Comparison of ENCODE assay signal across 19 cellular contexts in genomic region chr7:36763084-36763807, GRCh38. TPM values are rescaled to one million over a fixed set of nuclear protein-coding genes. Genes with fewer than 3 reads are reported as not detected.
A peak's percentile ranks its signal among the peaks of the same experiment; 100 is the strongest.
DNase-seq lines count a peak whose midpoint lies in the region; ATAC-seq, FAIRE-seq and TF ChIP-seq lines count a peak whose summit lies in the region.
"Had no signal": no experiment of that assay in that cellular context is flagged by ENCODE, and none has a peak within 500 bp of the region (broad histone marks: within the 10 kb centered on the region; RNA-seq: fewer than 3 reads in every experiment).

No MANE protein-coding gene starts in this region.

- H3K4me2 ChIP-seq in A549 (no peak overlapping the region), GM23248 (ENCODE audit: unreplicated experiment) (no peak overlapping the region)

- H3K36me3 ChIP-seq in GM23248 (ENCODE audit: low read depth) = no peaks in the 10 kb centered on the region
- H3K36me3 ChIP-seq: suprapubic skin had no signal

- peaks cover 5% of the 10 kb centered on the region for H3K27me3 Mint-ChIP-seq in T-helper 17 cell
- H3K27me3 Mint-ChIP-seq in activated CD8-positive, alpha-beta T cell treated with anti-CD3 and anti-CD28 coated beads for 36 hours = no peaks in the 10 kb centered on the region
- H3K27me3 Mint-ChIP-seq: activated naive CD8-positive, alpha-beta T cell; activated T-cell treated with anti-CD3 and anti-CD28 coated beads, Interleukin-2, amount 50 U/mL, for 24 hours had no signal

- H3K4me3 ChIP-seq in A549 (no peak overlapping the region), GM23248 (no peak overlapping the region)
- H3K4me3 ChIP-seq: lung, suprapubic skin had no signal

- in situ Hi-C loops in GM23248 (cut with MboI) = no loop called here

- H3F3A ChIP-seq in GM23248 (ENCODE audit: insufficient read depth) = no peaks in the 10 kb centered on the region

- CTCF ChIA-PET in A549 (lab: Yijun Ruan, JAX) = interaction anchor here (1.1 to 1.4 kb wide), 3 partner anchors 10 to 435 kb away, joined by 3 read pairs; no protein-coding TSS in a partner anchor
- CTCF ChIA-PET in activated CD8-positive, alpha-beta T cell treated with anti-CD3 and anti-CD28 coated beads for 36 hours (lab: Charles Lee) = interaction anchor here (1.1 to 1.2 kb wide), 2 partner anchors 9 to 92 kb away, joined by 3 to 4 read pairs; no protein-coding TSS in a partner anchor

- no peak overlapping the region for H3K4me3 Mint-ChIP-seq in T-helper 17 cell
- H3K4me3 Mint-ChIP-seq in activated CD8-positive, alpha-beta T cell treated with anti-CD3 and anti-CD28 coated beads for 36 hours = no peak overlapping the region
- H3K4me3 Mint-ChIP-seq: activated naive CD8-positive, alpha-beta T cell; activated T-cell treated with anti-CD3 and anti-CD28 coated beads, Interleukin-2, amount 50 U/mL, for 24 hours had no signal

- DNase-seq in A549 (ENCODE audit: low read depth in 1 of 2, low spot score in 1 of 2) = peak in 1 of 2 experiments; percentile 18
- peak; percentile 18 for DNase-seq in GM23248
- no peak for DNase-seq in T-helper 17 cell
- DNase-seq in islet precursor cell = peak; percentile 80
- DNase-seq in activated CD8-positive, alpha-beta T cell treated with anti-CD3 and anti-CD28 coated beads for 36 hours = no peak
- DNase-seq in NK-92 (lab: John Stamatoyannopoulos, UW; ENCODE audit: unreplicated experiment) = no peak
- DNase-seq in DMS153 (lab: John Stamatoyannopoulos, UW) = no peak
- DNase-seq in UCSD-AML1 (lab: John Stamatoyannopoulos, UW; ENCODE audit: unreplicated experiment) = no peak
- DNase-seq: activated T-cell treated with anti-CD3 and anti-CD28 coated beads, Interleukin-2, amount 50 U/mL, for 24 hours; effector CD8-positive, alpha-beta T cell; GOT3; NCI-H1092; right cardiac atrium; stimulated activated CD4-positive, alpha-beta T cell treated with anti-CD3 and anti-CD28 coated beads, Interleukin-2, amount 100 ng/mL, for 48 hours had no signal

- H3K27ac ChIP-seq in A549 (peak overlapping the region in 1 of 2 experiments; percentile 66; a peak in 3 of 6 replicates), GM23248 (no peak overlapping the region)
- H3K27ac ChIP-seq: suprapubic skin had no signal

- peak overlapping the region; percentile 54 for H3K27ac Mint-ChIP-seq in T-helper 17 cell
- H3K27ac Mint-ChIP-seq in activated CD8-positive, alpha-beta T cell treated with anti-CD3 and anti-CD28 coated beads for 36 hours = no peak overlapping the region
- H3K27ac Mint-ChIP-seq: activated naive CD8-positive, alpha-beta T cell; activated T-cell treated with anti-CD3 and anti-CD28 coated beads, Interleukin-2, amount 50 U/mL, for 24 hours had no signal

- TF ChIP-seq CTCF in A549 (IDR thresholded peaks at IDR 0.05) = no peak
- TF ChIP-seq CTCF in activated CD8-positive, alpha-beta T cell treated with anti-CD3 and anti-CD28 coated beads for 36 hours (IDR thresholded peaks at IDR 0.05) = no peak

- no peak for TF ChIP-seq RAD21 in A549 (conservative IDR thresholded peaks at IDR 0.05 in 1 of 2, IDR thresholded peaks at IDR 0.05 in 1 of 2)

- TF ChIP-seq EP300 in A549 (IDR thresholded peaks at IDR 0.05) = no peak

- no peak for TF ChIP-seq POLR2A in A549 (IDR thresholded peaks at IDR 0.05; ENCODE audit: low read length)

- POLR2A ChIA-PET in A549 (lab: Yijun Ruan, JAX) = no interaction called here
- POLR2A ChIA-PET in activated CD8-positive, alpha-beta T cell treated with anti-CD3 and anti-CD28 coated beads for 36 hours (lab: Charles Lee) = interaction anchor here (1.0 to 1.3 kb wide), 2 partner anchors 19 to 22 kb away, joined by 3 read pairs; no protein-coding TSS in a partner anchor

- no peak overlapping the region for H2AFZ ChIP-seq in GM23248

- 86% methylated on average over 11 of the region's 11 CpGs for WGBS in A549 (ENCODE audit: missing lambda C conversion rate)
- 58 to 63% methylated on average over 11 of the region's 11 CpGs for WGBS in GM23248 (ENCODE audit: low coverage in 1 of 2, low lambda C conversion rate in 2 of 2, missing lambda C conversion rate in 2 of 2), 2 experiments

- no peaks in the 10 kb centered on the region for H3K9me3 Mint-ChIP-seq in activated CD8-positive, alpha-beta T cell treated with anti-CD3 and anti-CD28 coated beads for 36 hours
- H3K9me3 Mint-ChIP-seq: activated T-cell treated with anti-CD3 and anti-CD28 coated beads, Interleukin-2, amount 50 U/mL, for 24 hours had no signal

- H3K4me1 ChIP-seq in A549 (0 out of 3 replicates have a peak, but pooled peaks cover 8% of the 10 kb centered on the region), GM23248 (ENCODE audit: insufficient read depth) (no peaks in the 10 kb centered on the region)
- H3K4me1 ChIP-seq: suprapubic skin had no signal

- no peaks in the 10 kb centered on the region for H3K79me2 ChIP-seq in GM23248 (ENCODE audit: insufficient read depth)

- no peak for ATAC-seq in A549
- no peak for ATAC-seq in T-helper 17 cell
- no peak for ATAC-seq in activated CD8-positive, alpha-beta T cell treated with anti-CD3 and anti-CD28 coated beads for 36 hours
- ATAC-seq: right cardiac atrium had no signal

- H3K9ac ChIP-seq in GM23248 = no peak overlapping the region

- H3K9me3 ChIP-seq in A549 = no peaks in the 10 kb centered on the region
- no peaks in the 10 kb centered on the region for H3K9me3 ChIP-seq in GM23248 (ENCODE audit: low read depth)
- H3K9me3 ChIP-seq in T-helper 17 cell (ENCODE audit: control insufficient read depth, low read length, poor library complexity, severe bottlenecking) = no peaks in the 10 kb centered on the region
- H3K9me3 ChIP-seq: suprapubic skin had no signal

- H4K20me1 ChIP-seq in GM23248 (ENCODE audit: insufficient read depth) = no peaks in the 10 kb centered on the region

- H3K4me1 Mint-ChIP-seq in T-helper 17 cell = peaks cover 2% of the 10 kb centered on the region
- H3K4me1 Mint-ChIP-seq in activated CD8-positive, alpha-beta T cell treated with anti-CD3 and anti-CD28 coated beads for 36 hours (ENCODE audit: low read depth) = peaks cover 34% of the 10 kb centered on the region

- H3K36me3 Mint-ChIP-seq in T-helper 17 cell (ENCODE audit: low read depth) = no peaks in the 10 kb centered on the region
- H3K36me3 Mint-ChIP-seq in activated CD8-positive, alpha-beta T cell treated with anti-CD3 and anti-CD28 coated beads for 36 hours (ENCODE audit: low read depth) = no peaks in the 10 kb centered on the region
- H3K36me3 Mint-ChIP-seq: activated naive CD8-positive, alpha-beta T cell had no signal

- no peaks in the 10 kb centered on the region for H3K9me2 ChIP-seq in GM23248 (ENCODE audit: insufficient read depth)

- FAIRE-seq in A549 (lab: Jason Lieb, UNC) = no peak

- H3K27me3 ChIP-seq in GM23248 (replicated peaks; ENCODE audit: insufficient read depth) = no peaks in the 10 kb centered on the region
- H3K27me3 ChIP-seq: suprapubic skin had no signal

- intact Hi-C loops in activated CD8-positive, alpha-beta T cell treated with anti-CD3 and anti-CD28 coated beads for 36 hours (cut with micrococcal nuclease) = no loop called here

TF ChIP-seq in A549, 52 proteins besides CTCF, POLR2A, EP300 and RAD21 (continues in another document):
- TF ChIP-seq SREBF2 (IDR thresholded peaks at IDR 0.05) = no peak
- TF ChIP-seq PBX3 (IDR thresholded peaks at IDR 0.05) = no peak
- TF ChIP-seq MAFK (IDR thresholded peaks at IDR 0.05; ENCODE audit: partially characterized antibody) = peak; percentile 94
- no peak for TF ChIP-seq EHF (CRISPR knock-in tag; IDR thresholded peaks at IDR 0.05)
- no peak for TF ChIP-seq HEYL (CRISPR knock-in tag; IDR thresholded peaks at IDR 0.05)
- no peak for TF ChIP-seq HDAC2 (IDR thresholded peaks at IDR 0.05)
- no peak for TF ChIP-seq MYC (IDR thresholded peaks at IDR 0.05; ENCODE audit: borderline replicate concordance, low read length)
- TF ChIP-seq TFCP2L1 (CRISPR knock-in tag; IDR thresholded peaks at IDR 0.05) = no peak
- TF ChIP-seq MAZ (IDR thresholded peaks at IDR 0.05; ENCODE audit: borderline replicate concordance, low read depth, low read length) = no peak
- no peak for TF ChIP-seq HOXA7 (CRISPR knock-in tag; IDR thresholded peaks at IDR 0.05)
- TF ChIP-seq NFE2L2 (conservative IDR thresholded peaks at IDR 0.05; ENCODE audit: low read length) = peak; percentile 95
- TF ChIP-seq BCL3 (IDR thresholded peaks at IDR 0.05) = no peak

RNA-seq across cellular contexts. Expression of gene AOAH, which starts 39.0 kb away (rescaled TPM):
- polyA plus RNA-seq in A549 (2011; rRNA removed) (0.09 TPM in 1 of 2 replicates, not detected in the other), A549 (2017; fragmentation: RNase III; extraction: RNeasy Plus Mini Kit Qiagen cat#74134 plus additional on column Dnase treatment) (not detected in 3 replicates), GM23248 (2016; fragmentation: Nextera tagmentation; extraction: Ambion mirVana) (not detected in 2 replicates)
- polyA plus RNA-seq in A549 (2012; cell fraction: cytosol; rRNA removed) = not detected in 2 replicates
- polyA plus RNA-seq in A549 (2012; cell fraction: nucleus; rRNA removed) = not detected in 2 replicates
- not detected in 2 replicates for polyA minus RNA-seq in A549 (2011; rRNA and poly(A)+ RNA removed)
- total RNA-seq in GM23248 (2014; rRNA removed; shearing (Covaris generic)) = not detected in 2 replicates
- total RNA-seq in T-helper 17 cell = 1 to 10 TPM; 2.6 to 7.0 TPM
- 10 to 100 TPM; 10.4 to 17.1 TPM for total RNA-seq in activated CD8-positive, alpha-beta T cell treated with anti-CD3 and anti-CD28 coated beads for 36 hours
- total RNA-seq: fibroblast of villous mesenchyme had no signal
- polyA plus RNA-seq: BJ had no signal

Comparison
In these comparisons a context has a peak if more than half of its experiments do, and no peak if none do; other contexts are left out.
1. DNase-seq: peak in GM23248 (single experiment) and islet precursor cell (single experiment); none in T-helper 17 cell (0 of 3), activated CD8-positive, alpha-beta T cell treated with anti-CD3 and anti-CD28 coated beads for 36 hours (single experiment), NK-92 (single experiment), DMS153 (single experiment) and UCSD-AML1 (single experiment).